8 cellular contexts compared by ENCODE assay signal in genomic region chr12:93381183-93381975, GRCh38. TPM values are rescaled to one million over a fixed set of nuclear protein-coding genes. Genes with fewer than 3 reads are reported as not detected.
DNase-seq lines count a peak whose midpoint lies in the region; FAIRE-seq and TF ChIP-seq lines count a peak whose summit lies in the region.

No MANE protein-coding gene starts in this region.

- H2AFZ ChIP-seq in GM23248: no peak overlapping the region

- H3K27me3 ChIP-seq in GM23248 (replicated peaks; ENCODE audit: insufficient read depth) (no peaks in the 10 kb centered on the region), sigmoid colon (no peaks in the 10 kb centered on the region), small intestine (ENCODE audit: control insufficient read depth in 2 of 2, insufficient read depth in 2 of 2, low read length in 2 of 2) (no peaks in the 10 kb centered on the region)

- H3K27ac ChIP-seq in GM23248: peak overlapping the region; percentile 95
- H3K27ac ChIP-seq in VCaP: peak overlapping the region; percentile 89; the same call in 1 of the 2 replicates
- peak overlapping the region; percentile 94 to 97 (median 96) for H3K27ac ChIP-seq in sigmoid colon
- H3K27ac ChIP-seq in small intestine (ENCODE audit: low read depth in 1 of 2, low read length in 1 of 2): peak overlapping the region in 1 of 2 donors; percentile 25

- no peaks in the 10 kb centered on the region for H3K9me3 ChIP-seq in GM23248 (ENCODE audit: low read depth)
- no peaks in the 10 kb centered on the region for H3K9me3 ChIP-seq in sigmoid colon
- no peaks in the 10 kb centered on the region for H3K9me3 ChIP-seq in small intestine (ENCODE audit: control insufficient read depth, low read depth)

- peaks cover 81% of the 10 kb centered on the region for H3K79me2 ChIP-seq in GM23248 (ENCODE audit: insufficient read depth)

- intact Hi-C loops in sigmoid colon (cut with DNase I): loop anchor here (5.0 kb wide), 1 partner anchor 394 kb away; no protein-coding TSS in a partner anchor

- peak overlapping the region; percentile 100 for H3K4me3 ChIP-seq in GM23248
- peak overlapping the region; percentile 79 for H3K4me3 ChIP-seq in fibroblast of mammary gland (ENCODE audit: control insufficient read depth, low read depth, low read length)
- peak overlapping the region; percentile 8 to 93 (median 80) for H3K4me3 ChIP-seq in sigmoid colon
- peak overlapping the region in 1 of 2 donors; percentile 10 for H3K4me3 ChIP-seq in small intestine (ENCODE audit: low read depth in 1 of 2, low read length in 2 of 2)

- TF ChIP-seq POLR2A in sigmoid colon (IDR thresholded peaks at IDR 0.05): no peak

- TF ChIP-seq EP300 in sigmoid colon (IDR thresholded peaks at IDR 0.05): no peak

- TF ChIP-seq CTCF in VCaP (conservative IDR thresholded peaks at IDR 0.05) (no peak), fibroblast of mammary gland (conservative IDR thresholded peaks at IDR 0.05; ENCODE audit: control insufficient read depth, insufficient read depth, low read depth, low read length) (no peak), sigmoid colon (IDR thresholded peaks at IDR 0.05) (no peak)

- peaks cover 27% of the 10 kb centered on the region for H3K4me1 ChIP-seq in GM23248 (ENCODE audit: insufficient read depth)
- peaks cover 4 to 64% (median 35%) of the 10 kb centered on the region in 4 donors for H3K4me1 ChIP-seq in sigmoid colon
- peaks cover 4 to 14% of the 10 kb centered on the region in 2 donors for H3K4me1 ChIP-seq in small intestine (ENCODE audit: control insufficient read depth in 2 of 2, insufficient read depth in 1 of 2, low read depth in 1 of 2, low read length in 1 of 2)

- in situ Hi-C loops in GM23248 (cut with MboI): no loop called here

- WGBS in GM23248 (ENCODE audit: low coverage in 1 of 2, low lambda C conversion rate in 2 of 2, missing lambda C conversion rate in 2 of 2), 2 experiments: 47 to 52% methylated on average over 5 of the region's 5 CpGs
- 51 to 63% methylated on average over 5 of the region's 5 CpGs for WGBS in sigmoid colon, 2 donors
- 42 to 48% (median 47%) methylated on average over 5 of the region's 5 CpGs for WGBS in small intestine, 3 donors

- DNase-seq in GM23248: peak; percentile 28
- no peak for DNase-seq in fibroblast of mammary gland (ENCODE audit: low read depth)
- DNase-seq in sigmoid colon: no peak
- no peak for DNase-seq in small intestine
- no peak for DNase-seq in GDM1 (lab: John Stamatoyannopoulos, UW)
- DNase-seq in GM03348 (ENCODE audit: low spot score): no peak
- no peak for DNase-seq in stimulated activated CD4-positive, alpha-beta T cell treated with anti-CD3 and anti-CD28 coated beads, Interleukin-12 subunit alpha, Interleukin-12 subunit beta, amount 100 ng/mL, for 4 hours

- H3F3A ChIP-seq in GM23248 (ENCODE audit: insufficient read depth): peaks cover 47% of the 10 kb centered on the region

- peak overlapping the region; percentile 99 for H3K4me2 ChIP-seq in GM23248 (ENCODE audit: unreplicated experiment)

- no peaks in the 10 kb centered on the region for H3K9me2 ChIP-seq in GM23248 (ENCODE audit: insufficient read depth)

- H4K20me1 ChIP-seq in GM23248 (ENCODE audit: insufficient read depth): 0 out of 2 replicates have a peak, but pooled peaks cover 3% of the 10 kb centered on the region

- FAIRE-seq in small intestine (lab: Jason Lieb, UNC): no peak

- H3K36me3 ChIP-seq in GM23248 (ENCODE audit: low read depth) (no peaks in the 10 kb centered on the region), sigmoid colon (no peaks in the 10 kb centered on the region), small intestine (ENCODE audit: control insufficient read depth in 2 of 2, insufficient read depth in 2 of 2, low read length in 2 of 2) (no peaks in the 10 kb centered on the region)

- H3K9ac ChIP-seq in GM23248: peak overlapping the region; percentile 98

RNA-seq across cellular contexts. Expression of gene NUDT4, which starts 3.7 kb away (rescaled TPM):
- 42.9 and 47.8 TPM in 2 replicates for total RNA-seq in GM23248 (2014; rRNA removed; shearing (Covaris generic))
- polyA plus RNA-seq in GM23248 (2016; fragmentation: Nextera tagmentation; extraction: Ambion mirVana): 36.7 and 37.2 TPM in 2 replicates
- 10 to 100 TPM; 45.7 to 50.8 (median 48.3) TPM for total RNA-seq in sigmoid colon
- polyA plus RNA-seq in sigmoid colon: 10 to 100 TPM; 46.0 to 83.7 (median 67.9) TPM
- 10 to 100 TPM; 15.9 to 26.0 (median 18.9) TPM for polyA plus RNA-seq in small intestine
